Comparison of ENCODE assay signal across 31 cellular contexts in the genomic region with DNA sequence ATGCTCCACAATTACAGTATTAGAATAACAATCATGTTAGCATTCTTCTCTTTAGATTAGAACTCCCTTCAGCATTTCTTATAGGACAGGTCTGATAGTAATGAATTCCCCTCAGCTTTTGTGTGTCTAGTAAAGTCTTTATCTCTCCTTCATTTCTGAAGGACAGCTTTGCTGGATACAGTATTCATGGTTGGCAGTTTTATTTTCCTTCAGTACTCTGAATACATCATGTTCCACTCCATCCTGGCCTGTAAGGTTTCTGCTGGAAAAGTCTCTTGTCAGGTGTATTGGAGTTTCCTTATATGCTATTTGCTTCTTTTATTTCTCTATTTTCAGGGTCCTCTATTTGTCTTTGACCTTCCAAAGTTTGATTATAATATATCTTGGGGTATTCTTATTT.
"Had no signal": no experiment of that assay in that cellular context is flagged by ENCODE, and none has a peak within 500 bp of the region (broad histone marks: within the 10 kb centered on the region; RNA-seq: fewer than 3 reads in every experiment).

No MANE protein-coding gene starts in this region.

- H3K4me3 ChIP-seq: coronary artery, esophagus muscularis mucosa, gastroesophageal sphincter, heart right ventricle had no signal

- DNase-seq: activated B cell treated with CpG ODN at 0.5 μM for 24 hours; activated CD4-positive, alpha-beta T cell treated with anti-CD3 and anti-CD28 coated beads for 48 hours; activated CD4-positive, alpha-beta T cell treated with anti-CD3 and anti-CD28 coated beads, Interleukin-2, amount 50 U/mL, for 1 hour; activated CD4-positive, alpha-beta T cell treated with anti-CD3 and anti-CD28 coated beads, Interleukin-2, amount 50 U/mL, for 48 hours; activated CD8-positive, alpha-beta memory T cell treated with anti-CD3 and anti-CD28 coated beads for 24 hours; activated CD8-positive, alpha-beta T cell treated with anti-CD3 and anti-CD28 coated beads for 36 hours; activated effector memory CD4-positive, alpha-beta T cell treated with Interleukin-2 at 50 U/mL for 16 hours; activated gamma-delta T cell treated with Interleukin-2 at 50 U/mL for 16 hours; activated naive CD4-positive, alpha-beta T cell treated with anti-CD3 and anti-CD28 coated beads, Interleukin-2, amount 50 U/mL, for 16 hours; activated naive CD4-positive, alpha-beta T cell treated with Interleukin-2 at 50 U/mL for 16 hours; activated T-cell treated with anti-CD3 and anti-CD28 coated beads, Interleukin-2, amount 50 U/mL, for 4 hours; amniotic stem cell; anterior cingulate cortex; brain microvascular endothelial cell; dermis blood vessel endothelial cell; effector CD4-positive, alpha-beta T cell; effector memory CD8-positive, alpha-beta T cell; foreskin melanocyte; heart right ventricle; T-helper 1 cell; T-helper 17 cell; T1000; WERI-Rb-1 had no signal

- ATAC-seq: activated CD4-positive, CD25-positive, alpha-beta regulatory T cell treated with anti-CD3 and anti-CD28 coated beads, Interleukin-2, amount 50 U/mL, for 24 hours; activated CD8-positive, alpha-beta T cell treated with anti-CD3 and anti-CD28 coated beads for 36 hours; activated T-cell treated with anti-CD3 and anti-CD28 coated beads, Interleukin-2, amount 50 U/mL, for 4 hours; activated T-helper 17 cell treated with anti-CD3 and anti-CD28 coated beads, Interleukin-2, amount 50 U/mL, for 72 hours; effector memory CD8-positive, alpha-beta T cell; gastroesophageal sphincter; heart right ventricle; T-helper 17 cell had no signal

- H3K27ac Mint-ChIP-seq: activated B cell treated with CpG ODN at 0.5 μM for 24 hours; activated CD8-positive, alpha-beta T cell treated with anti-CD3 and anti-CD28 coated beads for 36 hours; activated naive CD8-positive, alpha-beta T cell; activated T-helper 17 cell treated with anti-CD3 and anti-CD28 coated beads, Interleukin-2, amount 50 U/mL, for 72 hours; effector memory CD8-positive, alpha-beta T cell; T-helper 17 cell; T-helper 2 cell treated with Interferon-gamma antibody and Interleukin-4, amounts not matched to agents 5 μg/mL and 100 μg/mL, for 36 hours had no signal

- H3K4me1 Mint-ChIP-seq: activated T-helper 17 cell treated with anti-CD3 and anti-CD28 coated beads, Interleukin-2, amount 50 U/mL, for 72 hours had no signal

- H3K27me3 Mint-ChIP-seq: activated B cell treated with CpG ODN at 0.5 μM for 24 hours; activated CD8-positive, alpha-beta T cell treated with anti-CD3 and anti-CD28 coated beads for 36 hours; activated naive CD8-positive, alpha-beta T cell; activated T-helper 17 cell treated with anti-CD3 and anti-CD28 coated beads, Interleukin-2, amount 50 U/mL, for 72 hours; central memory CD8-positive, alpha-beta T cell; effector memory CD8-positive, alpha-beta T cell; T-helper 17 cell had no signal

- H3K4me3 Mint-ChIP-seq: activated B cell treated with CpG ODN at 0.5 μM for 24 hours; activated CD8-positive, alpha-beta T cell treated with anti-CD3 and anti-CD28 coated beads for 36 hours; activated naive CD8-positive, alpha-beta T cell; activated T-cell treated with anti-CD3 and anti-CD28 coated beads, Interleukin-2, amount 50 U/mL, for 4 hours; activated T-helper 17 cell treated with anti-CD3 and anti-CD28 coated beads, Interleukin-2, amount 50 U/mL, for 72 hours; central memory CD8-positive, alpha-beta T cell; effector memory CD8-positive, alpha-beta T cell; T-helper 17 cell; T-helper 2 cell treated with Interferon-gamma antibody and Interleukin-4, amounts not matched to agents 5 μg/mL and 100 μg/mL, for 36 hours had no signal
